Comparison of ENCODE assay signal across 8 cellular contexts in the genomic region with DNA sequence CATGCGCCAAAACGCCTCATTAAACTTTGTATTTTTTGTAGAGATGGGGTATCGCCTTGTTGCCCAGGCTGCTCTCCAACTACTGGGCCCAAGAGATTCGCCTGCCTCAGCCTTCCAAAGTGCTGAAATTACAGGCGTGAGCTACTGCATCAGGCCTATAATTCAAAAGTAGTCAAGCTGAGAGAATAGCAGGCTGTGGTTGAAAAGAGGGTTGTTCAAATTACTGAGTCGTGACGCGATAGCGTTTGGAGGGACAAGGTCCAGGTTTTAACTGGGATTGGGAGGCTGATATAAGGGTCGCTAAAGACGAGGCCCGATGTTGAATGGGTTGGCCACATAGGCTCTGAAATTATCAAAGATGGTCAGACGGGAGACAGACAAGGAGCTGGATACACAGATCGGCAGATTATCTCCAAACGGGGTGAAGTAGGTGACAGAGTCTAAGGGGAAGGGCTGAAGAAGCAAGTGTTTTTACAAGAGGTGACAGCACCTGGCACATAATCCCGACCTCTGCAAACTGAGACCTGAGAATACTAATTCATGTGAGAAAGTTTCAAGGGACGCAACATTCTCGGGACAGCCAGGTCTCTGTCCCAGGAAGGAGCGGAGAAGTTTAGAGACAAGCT. TPM values are rescaled to one million over a fixed set of nuclear protein-coding genes. Genes with fewer than 3 reads are reported as not detected.
A peak's percentile ranks its signal among the peaks of the same experiment; 100 is the strongest.
DNase-seq lines count a peak whose midpoint lies in the region; ATAC-seq lines count a peak whose summit lies in the region.

No MANE protein-coding gene starts in this region.

- peak overlapping the region; percentile 91 for H3K4me3 ChIP-seq in iPS-11a (ENCODE audit: low read depth, low read length)

- peak; percentile 23 for DNase-seq in activated CD4-positive, alpha-beta memory T cell treated with anti-CD3 and anti-CD28 coated beads for 36 hours
- peak in 1 of 2 donors; percentile 55 for DNase-seq in stimulated activated effector memory CD8-positive, alpha-beta T cell treated with anti-CD3 and anti-CD28 coated beads, Interleukin-12 subunit alpha, Interleukin-12 subunit beta, amount 100 ng/mL, for 72 hours (ENCODE audit: low spot score in 2 of 2)
- DNase-seq in stimulated activated CD4-positive, alpha-beta T cell treated with anti-CD3 and anti-CD28 coated beads, Interleukin-12 subunit alpha, Interleukin-12 subunit beta, amount 100 ng/mL, for 4 hours: no peak
- DNase-seq in stimulated activated CD4-positive, alpha-beta T cell treated with anti-CD3 and anti-CD28 coated beads, Interleukin-4, amount 100 ng/mL, for 24 hours: no peak

- H3K4me3 Mint-ChIP-seq in activated CD4-positive, alpha-beta memory T cell treated with anti-CD3 and anti-CD28 coated beads for 36 hours: peak overlapping the region; percentile 99
- peak overlapping the region; percentile 97 for H3K4me3 Mint-ChIP-seq in stimulated activated effector memory CD8-positive, alpha-beta T cell treated with anti-CD3 and anti-CD28 coated beads, Interleukin-12 subunit alpha, Interleukin-12 subunit beta, amount 100 ng/mL, for 72 hours

- peak; percentile 7 for ATAC-seq in GM18498 (IDR thresholded peaks at IDR 0.05; ENCODE audit: unreplicated experiment)
- ATAC-seq in HG03196 (IDR thresholded peaks at IDR 0.05; ENCODE audit: unreplicated experiment): peak; percentile 1
- ATAC-seq in stimulated activated effector memory CD8-positive, alpha-beta T cell treated with anti-CD3 and anti-CD28 coated beads, Interleukin-12 subunit alpha, Interleukin-12 subunit beta, amount 100 ng/mL, for 72 hours: no peak
- no peak for ATAC-seq in GM18907 (IDR thresholded peaks at IDR 0.05; ENCODE audit: unreplicated experiment)

- peaks cover 11% of the 10 kb centered on the region for H3K36me3 Mint-ChIP-seq in activated CD4-positive, alpha-beta memory T cell treated with anti-CD3 and anti-CD28 coated beads for 36 hours
- peaks cover 37% of the 10 kb centered on the region for H3K36me3 Mint-ChIP-seq in stimulated activated effector memory CD8-positive, alpha-beta T cell treated with anti-CD3 and anti-CD28 coated beads, Interleukin-12 subunit alpha, Interleukin-12 subunit beta, amount 100 ng/mL, for 72 hours

- POLR2A ChIA-PET in activated CD4-positive, alpha-beta memory T cell treated with anti-CD3 and anti-CD28 coated beads for 36 hours (lab: Charles Lee): interaction anchor here (0.5 to 3.1 kb wide), 9 partner anchors 13 to 546 kb away, joined by 3 to 33 read pairs (median 4); a partner anchor contains a TSS

- H3K27ac Mint-ChIP-seq in activated CD4-positive, alpha-beta memory T cell treated with anti-CD3 and anti-CD28 coated beads for 36 hours: peak overlapping the region; percentile 95
- peak overlapping the region; percentile 92 for H3K27ac Mint-ChIP-seq in stimulated activated effector memory CD8-positive, alpha-beta T cell treated with anti-CD3 and anti-CD28 coated beads, Interleukin-12 subunit alpha, Interleukin-12 subunit beta, amount 100 ng/mL, for 72 hours

- intact Hi-C loops in activated CD4-positive, alpha-beta memory T cell treated with anti-CD3 and anti-CD28 coated beads for 36 hours (cut with micrococcal nuclease): loop anchor here (2.0 to 5.0 kb wide), 6 partner anchors 79 to 915 kb away; a partner anchor contains a TSS

- H3K27me3 Mint-ChIP-seq in activated CD4-positive, alpha-beta memory T cell treated with anti-CD3 and anti-CD28 coated beads for 36 hours: no peaks in the 10 kb centered on the region

- no peaks in the 10 kb centered on the region for H3K9me3 Mint-ChIP-seq in activated CD4-positive, alpha-beta memory T cell treated with anti-CD3 and anti-CD28 coated beads for 36 hours
- H3K9me3 Mint-ChIP-seq in stimulated activated effector memory CD8-positive, alpha-beta T cell treated with anti-CD3 and anti-CD28 coated beads, Interleukin-12 subunit alpha, Interleukin-12 subunit beta, amount 100 ng/mL, for 72 hours: no peaks in the 10 kb centered on the region

- peaks cover 44% of the 10 kb centered on the region for H3K4me1 Mint-ChIP-seq in activated CD4-positive, alpha-beta memory T cell treated with anti-CD3 and anti-CD28 coated beads for 36 hours (ENCODE audit: low read depth)
- H3K4me1 Mint-ChIP-seq in stimulated activated effector memory CD8-positive, alpha-beta T cell treated with anti-CD3 and anti-CD28 coated beads, Interleukin-12 subunit alpha, Interleukin-12 subunit beta, amount 100 ng/mL, for 72 hours: peaks cover 43% of the 10 kb centered on the region

- CTCF ChIA-PET in activated CD4-positive, alpha-beta memory T cell treated with anti-CD3 and anti-CD28 coated beads for 36 hours (lab: Charles Lee): interaction anchor here (0.9 to 2.6 kb wide), 7 partner anchors 51 to 231 kb away, joined by 3 to 10 read pairs (median 4); a partner anchor contains a TSS

RNA-seq across cellular contexts. Expression of a gene that starts 0.8 kb away (rescaled TPM):
- 10 to 100 TPM; 27.3 to 28.6 TPM for total RNA-seq in activated CD4-positive, alpha-beta memory T cell treated with anti-CD3 and anti-CD28 coated beads for 36 hours

Comparison
In these comparisons a context has a peak if more than half of its experiments do, and no peak if none do; other contexts are left out.
1. ATAC-seq: peak in GM18498 (single experiment) and HG03196 (single experiment); none in stimulated activated effector memory CD8-positive, alpha-beta T cell treated with anti-CD3 and anti-CD28 coated beads, Interleukin-12 subunit alpha, Interleukin-12 subunit beta, amount 100 ng/mL, for 72 hours (single experiment) and GM18907 (single experiment).